1 cellular context compared by ENCODE assay signal in the genomic region with DNA sequence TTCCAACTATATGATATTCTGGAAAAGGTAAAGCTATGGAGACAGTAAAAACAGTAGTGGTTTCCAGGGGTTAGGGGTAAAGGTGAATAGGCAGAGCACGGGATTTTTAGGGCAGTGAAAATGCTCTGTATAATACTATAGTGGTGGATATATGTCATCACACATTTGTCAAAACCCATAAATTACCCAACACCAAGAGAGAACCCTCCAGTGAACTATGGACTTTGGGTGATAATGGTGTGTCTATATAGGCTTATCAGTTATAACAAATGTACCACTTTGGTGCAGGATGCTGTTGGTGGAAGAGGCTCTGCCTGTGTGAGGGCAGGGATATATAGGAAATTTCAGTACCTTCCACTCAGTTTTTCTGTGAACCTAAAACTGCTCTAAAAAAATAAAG.
TF ChIP-seq lines count a peak whose summit lies in the region.

No MANE protein-coding gene starts in this region.

TF ChIP-seq in K562, 482 proteins besides CTCF, POLR2A, EP300 and RAD21 (continued from another document):
- TF ChIP-seq, protein P1, sequence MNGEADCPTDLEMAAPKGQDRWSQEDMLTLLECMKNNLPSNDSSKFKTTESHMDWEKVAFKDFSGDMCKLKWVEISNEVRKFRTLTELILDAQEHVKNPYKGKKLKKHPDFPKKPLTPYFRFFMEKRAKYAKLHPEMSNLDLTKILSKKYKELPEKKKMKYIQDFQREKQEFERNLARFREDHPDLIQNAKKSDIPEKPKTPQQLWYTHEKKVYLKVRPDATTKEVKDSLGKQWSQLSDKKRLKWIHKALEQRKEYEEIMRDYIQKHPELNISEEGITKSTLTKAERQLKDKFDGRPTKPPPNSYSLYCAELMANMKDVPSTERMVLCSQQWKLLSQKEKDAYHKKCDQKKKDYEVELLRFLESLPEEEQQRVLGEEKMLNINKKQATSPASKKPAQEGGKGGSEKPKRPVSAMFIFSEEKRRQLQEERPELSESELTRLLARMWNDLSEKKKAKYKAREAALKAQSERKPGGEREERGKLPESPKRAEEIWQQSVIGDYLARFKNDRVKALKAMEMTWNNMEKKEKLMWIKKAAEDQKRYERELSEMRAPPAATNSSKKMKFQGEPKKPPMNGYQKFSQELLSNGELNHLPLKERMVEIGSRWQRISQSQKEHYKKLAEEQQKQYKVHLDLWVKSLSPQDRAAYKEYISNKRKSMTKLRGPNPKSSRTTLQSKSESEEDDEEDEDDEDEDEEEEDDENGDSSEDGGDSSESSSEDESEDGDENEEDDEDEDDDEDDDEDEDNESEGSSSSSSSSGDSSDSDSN (IDR thresholded peaks at IDR 0.05; ENCODE audit: borderline replicate concordance in 1 of 2, low read depth in 2 of 2, low read length in 2 of 2): no peak
- TF ChIP-seq NCOR1 (IDR thresholded peaks at IDR 0.05): 0 out of 2 replicates have a peak, but pooled peaks have one; percentile 6
- peak; percentile 86 for TF ChIP-seq MEIS2 (IDR thresholded peaks at IDR 0.05; ENCODE audit: partially characterized antibody)
